1 cellular context compared by ENCODE assay signal in genomic region chr3:159787191-159787590, GRCh38.
TF ChIP-seq lines count a peak whose summit lies in the region.

No MANE protein-coding gene starts in this region.

TF ChIP-seq in HepG2, 621 proteins besides CTCF, POLR2A, EP300 and RAD21 (continued from another document):
- TF ChIP-seq PRMT3 (CRISPR knock-in tag; IDR thresholded peaks at IDR 0.05; ENCODE audit: borderline replicate concordance, low read depth), result no peak
- no peak for TF ChIP-seq POLR2AphosphoS5 (IDR thresholded peaks at IDR 0.05; ENCODE audit: low read depth, low read length)
- TF ChIP-seq ZNF607 (CRISPR knock-in tag; IDR thresholded peaks at IDR 0.05; ENCODE audit: borderline replicate concordance), result no peak
- no peak for TF ChIP-seq ZNF598 (CRISPR knock-in tag; IDR thresholded peaks at IDR 0.05; ENCODE audit: borderline replicate concordance)
- peak; percentile 86 for TF ChIP-seq MAFG (CRISPR knock-in tag; IDR thresholded peaks at IDR 0.05)
- TF ChIP-seq BHLHE40 (IDR thresholded peaks at IDR 0.05; ENCODE audit: low read length), result no peak
- TF ChIP-seq ZEB1 (IDR thresholded peaks at IDR 0.05; ENCODE audit: insufficient replicate concordance, low read depth), result peak; percentile 38
- TF ChIP-seq EED (CRISPR knock-in tag; IDR thresholded peaks at IDR 0.05), result no peak
- TF ChIP-seq ERF (CRISPR knock-in tag; IDR thresholded peaks at IDR 0.05), result no peak
- no peak for TF ChIP-seq NAIF1 (CRISPR knock-in tag; IDR thresholded peaks at IDR 0.05; ENCODE audit: borderline replicate concordance)
- TF ChIP-seq ZNF224 (CRISPR knock-in tag; IDR thresholded peaks at IDR 0.05), result no peak
- TF ChIP-seq SRSF1 (optimal IDR thresholded peaks at IDR 0.05; ENCODE audit: low read depth, low read length), result no peak
- peak; percentile 98 for TF ChIP-seq NFE2L2 (IDR thresholded peaks at IDR 0.05; ENCODE audit: low read length)
- no peak for TF ChIP-seq GATA4 (IDR thresholded peaks at IDR 0.05; ENCODE audit: borderline replicate concordance, low read depth)
- no peak for TF ChIP-seq SAFB2 (CRISPR knock-in tag; IDR thresholded peaks at IDR 0.05; ENCODE audit: borderline replicate concordance, low read depth)
- no peak for TF ChIP-seq NFRKB (IDR thresholded peaks at IDR 0.05)
- no peak for TF ChIP-seq NR2F6 (IDR thresholded peaks at IDR 0.05)
- TF ChIP-seq NR2F6 (CRISPR knock-in tag; IDR thresholded peaks at IDR 0.05), result peak; percentile 61; the same call in 1 of the 2 replicates
- no peak for TF ChIP-seq STAT6 (CRISPR knock-in tag; IDR thresholded peaks at IDR 0.05; ENCODE audit: borderline replicate concordance)
- TF ChIP-seq ZNF709 (CRISPR knock-in tag; IDR thresholded peaks at IDR 0.05), result no peak
- TF ChIP-seq ZBTB44 (CRISPR knock-in tag; IDR thresholded peaks at IDR 0.05), result no peak
- TF ChIP-seq ZNF431 (CRISPR knock-in tag; IDR thresholded peaks at IDR 0.05; ENCODE audit: borderline replicate concordance, low read depth), result no peak
- TF ChIP-seq PLRG1 (conservative IDR thresholded peaks at IDR 0.05), result no peak
